ENCODE assay signal across 7 cellular contexts in genomic region chr10:98383134-98383667, GRCh38. TPM values are rescaled to one million over a fixed set of nuclear protein-coding genes. Genes with fewer than 3 reads are reported as not detected.
DNase-seq lines count a peak whose midpoint lies in the region; FAIRE-seq and TF ChIP-seq lines count a peak whose summit lies in the region.
"Not testable (repeated sequence)": the region's sequence is repeated elsewhere in the genome, so short reads cannot be mapped to it uniquely, and the experiment has no call there.

No MANE protein-coding gene starts in this region.

- not testable (repeated sequence) for TF ChIP-seq CTCF in endothelial cell of umbilical vein (IDR thresholded peaks at IDR 0.05; ENCODE audit: extremely low read depth in 1 of 2, insufficient read depth in 1 of 2, low read depth in 1 of 2, low read length in 2 of 2); osteoblast (IDR thresholded peaks at IDR 0.05; ENCODE audit: extremely low read depth, low read depth, low read length)

- peak; percentile 15 for FAIRE-seq in endothelial cell of umbilical vein (lab: Jason Lieb, UNC)

- H3K4me3 ChIP-seq in endothelial cell of umbilical vein (replicated peaks in 1 of 3; ENCODE audit: insufficient read depth in 1 of 3, low read depth in 1 of 3, low read length in 3 of 3); osteoblast (ENCODE audit: insufficient read depth, low read length): not testable (repeated sequence)

- H3K4me1 ChIP-seq in endothelial cell of umbilical vein (ENCODE audit: control insufficient read depth, extremely low read depth, insufficient read depth, low read length): not testable (repeated sequence)
- H3K4me1 ChIP-seq in osteoblast (ENCODE audit: insufficient read depth, low read length): peaks cover 19% of the 10 kb centered on the region

- not testable (repeated sequence) for H3K9me1 ChIP-seq in endothelial cell of umbilical vein (replicated peaks; ENCODE audit: control insufficient read depth, extremely low read depth, insufficient read depth, low read length)

- H3K9ac ChIP-seq in endothelial cell of umbilical vein (replicated peaks; ENCODE audit: extremely low read depth, insufficient read depth, low read length): not testable (repeated sequence)

- H3K4me2 ChIP-seq in endothelial cell of umbilical vein (ENCODE audit: insufficient read depth, low read length); osteoblast (ENCODE audit: insufficient read depth, low read length): not testable (repeated sequence)

- intact Hi-C loops in endothelial cell of umbilical vein (cut with micrococcal nuclease): not testable (repeated sequence)

- not testable (repeated sequence) for TF ChIP-seq POLR2A in endothelial cell of umbilical vein (IDR thresholded peaks at IDR 0.05; ENCODE audit: low read depth, low read length)

- not testable (repeated sequence) for H3K27ac ChIP-seq in endothelial cell of umbilical vein (ENCODE audit: insufficient read depth, low read depth, low read length)
- peak overlapping the region; percentile 44 for H3K27ac ChIP-seq in osteoblast (ENCODE audit: low read depth, low read length)

- POLR2A ChIA-PET in endothelial cell of umbilical vein (lab: Charles Lee): not testable (repeated sequence)

- DNase-seq in EH (ENCODE audit: low read depth) (peak; percentile 92), HS-27A (ENCODE audit: low read depth) (peak; percentile 20), RPMI7951 (ENCODE audit: low read depth) (peak; percentile 72), amniotic epithelial cell (ENCODE audit: low read depth) (peak; percentile 87), endothelial cell of umbilical vein (ENCODE audit: low read depth, low spot score) (peak; percentile 37), glomerular visceral epithelial cell (ENCODE audit: extremely low spot score) (peak; percentile 74), osteoblast (ENCODE audit: insufficient read length, low spot score, missing footprints) (peak; percentile 93)

- not testable (repeated sequence) for H3K27me3 ChIP-seq in endothelial cell of umbilical vein (ENCODE audit: control insufficient read depth in 2 of 2, insufficient read depth in 2 of 2, low read length in 2 of 2); osteoblast (ENCODE audit: insufficient read depth, low read length)

- H3K79me2 ChIP-seq in endothelial cell of umbilical vein (ENCODE audit: control insufficient read depth, insufficient read depth, low read length); osteoblast (ENCODE audit: insufficient read depth, low read length): not testable (repeated sequence)

- H4K20me1 ChIP-seq in endothelial cell of umbilical vein (replicated peaks; ENCODE audit: control insufficient read depth, extremely low read depth, insufficient read depth, low read length); osteoblast (ENCODE audit: insufficient read depth, low read length): not testable (repeated sequence)

- BruUV-seq in endothelial cell of umbilical vein (replicated peaks; lab: Mats Ljungman, UMichigan): not testable (repeated sequence)

- dilution Hi-C loops in endothelial cell of umbilical vein (cut with MboI; ENCODE audit: extremely low pct_ligation_motif_present, low sequenced_read_pairs): not testable (repeated sequence)

- H3K9me3 ChIP-seq in endothelial cell of umbilical vein (replicated peaks; ENCODE audit: control insufficient read depth, insufficient read depth, low read length); osteoblast (ENCODE audit: low read depth, low read length): not testable (repeated sequence)

- not testable (repeated sequence) for H2AFZ ChIP-seq in endothelial cell of umbilical vein (ENCODE audit: low read depth, low read length); osteoblast (ENCODE audit: low read length)

- CTCF ChIA-PET in endothelial cell of umbilical vein (lab: Charles Lee): interaction anchor here (0.8 to 1.3 kb wide), 3 partner anchors 9 to 12 kb away, joined by 3 to 4 read pairs (median 3); no protein-coding TSS in a partner anchor

- not testable (repeated sequence) for H3K36me3 ChIP-seq in endothelial cell of umbilical vein (ENCODE audit: control insufficient read depth in 2 of 2, extremely low read depth in 1 of 2, insufficient read depth in 2 of 2, low read length in 2 of 2); osteoblast (ENCODE audit: insufficient read depth, low read length)

TF ChIP-seq in endothelial cell of umbilical vein, 7 proteins besides CTCF, POLR2A, EP300 and RAD21:
- peak; percentile 64 for TF ChIP-seq FOS (IDR thresholded peaks at IDR 0.05; ENCODE audit: borderline replicate concordance, insufficient read depth, low read length)

RNA-seq across cellular contexts. Expression of gene PYROXD2, which starts 31.8 kb away (rescaled TPM):
- 1.3 and 2.0 TPM in 2 replicates for total RNA-seq in RPMI7951 (2014; rRNA removed; shearing (Covaris generic))
- 7.0 TPM in 2 replicates for total RNA-seq in endothelial cell of umbilical vein
- polyA plus RNA-seq in endothelial cell of umbilical vein: 11.8 and 13.7 TPM in 2 replicates
- 6.6 and 6.9 TPM in 2 replicates for polyA plus RNA-seq in endothelial cell of umbilical vein (2011; cell fraction: cytosol; rRNA removed)
- polyA plus RNA-seq in endothelial cell of umbilical vein (2011; cell fraction: nucleus; rRNA removed): 63.3 and 69.4 TPM in 2 replicates
- polyA plus RNA-seq in endothelial cell of umbilical vein (2012): 4.3 and 7.6 TPM in 2 replicates
- 3.7 and 4.3 TPM in 2 replicates for polyA minus RNA-seq in endothelial cell of umbilical vein
- polyA minus RNA-seq in endothelial cell of umbilical vein (2011; cell fraction: cytosol; rRNA and poly(A)+ RNA removed): 2.3 TPM
- polyA minus RNA-seq in endothelial cell of umbilical vein (2011; cell fraction: nucleus; rRNA and poly(A)+ RNA removed): 7.3 and 8.6 TPM in 2 replicates
- 11.6 and 12.4 TPM in 2 replicates for total RNA-seq in osteoblast

Comparison
In these comparisons a context has a peak if more than half of its experiments do, and no peak if none do; other contexts are left out.
1. DNase-seq: peak in every context shown above with its lines; median percentile 93 in osteoblast; 92 in EH; 87 in amniotic epithelial cell; 74 in glomerular visceral epithelial cell; 72 in RPMI7951; 37 in endothelial cell of umbilical vein; 20 in HS-27A.